9 cellular contexts compared by ENCODE assay signal in genomic region chr9:19665146-19665863, GRCh38.
DNase-seq lines count a peak whose midpoint lies in the region; ATAC-seq lines count a peak whose summit lies in the region.
"Had no signal": no experiment of that assay in that cellular context is flagged by ENCODE, and none has a peak within 500 bp of the region (broad histone marks: within the 10 kb centered on the region; RNA-seq: fewer than 3 reads in every experiment).

No MANE protein-coding gene starts in this region.

- H3K27me3 Mint-ChIP-seq in activated T-helper 1 cell treated with anti-CD3 and anti-CD28 coated beads, Interleukin-12 subunit alpha, Interleukin-12 subunit beta, Interleukin-2, Interleukin-4 antibody, amounts not matched to agents 30 ng/mL and 10 ng/mL and 1 ng/mL, durations not matched to agents 14 hours and 24 hours and 36 hours (ENCODE audit: insufficient read depth) = peaks cover 3% of the 10 kb centered on the region

- H3K4me1 Mint-ChIP-seq in activated T-helper 1 cell treated with anti-CD3 and anti-CD28 coated beads, Interleukin-12 subunit alpha, Interleukin-12 subunit beta, Interleukin-2, Interleukin-4 antibody, amounts not matched to agents 30 ng/mL and 10 ng/mL and 1 ng/mL, durations not matched to agents 14 hours and 24 hours and 36 hours (ENCODE audit: low read depth) = peaks cover 10% of the 10 kb centered on the region

- intact Hi-C loops in activated T-helper 1 cell treated with anti-CD3 and anti-CD28 coated beads, Interleukin-12 subunit alpha, Interleukin-12 subunit beta, Interleukin-2, Interleukin-4 antibody, amounts not matched to agents 30 ng/mL and 10 ng/mL and 1 ng/mL, durations not matched to agents 14 hours and 24 hours and 36 hours (cut with micrococcal nuclease) = loop anchor here (10.0 kb wide), 1 partner anchor 171 kb away; no protein-coding TSS in a partner anchor

- ATAC-seq in GM18867 (IDR thresholded peaks at IDR 0.05; ENCODE audit: unreplicated experiment) (peak; percentile 100), GM21360 (IDR thresholded peaks at IDR 0.05; ENCODE audit: unreplicated experiment) (peak; percentile 97), HG03060 (IDR thresholded peaks at IDR 0.05; ENCODE audit: low read depth, unreplicated experiment) (peak; percentile 100)

- no peaks in the 10 kb centered on the region for H3K9me3 Mint-ChIP-seq in activated T-helper 1 cell treated with anti-CD3 and anti-CD28 coated beads, Interleukin-12 subunit alpha, Interleukin-12 subunit beta, Interleukin-2, Interleukin-4 antibody, amounts not matched to agents 30 ng/mL and 10 ng/mL and 1 ng/mL, durations not matched to agents 14 hours and 24 hours and 36 hours

- DNase-seq in activated T-helper 1 cell treated with anti-CD3 and anti-CD28 coated beads, Interleukin-12 subunit alpha, Interleukin-12 subunit beta, Interleukin-2, Interleukin-4 antibody, amounts not matched to agents 30 ng/mL and 10 ng/mL and 1 ng/mL, durations not matched to agents 14 hours and 24 hours and 36 hours (ENCODE audit: low spot score) = peak; percentile 2
- DNase-seq in activated gamma-delta T cell (lab: John Stamatoyannopoulos, UW) (no peak), NCI-H1105 treated with DMSO at 0.1 percent for 48 hours (lab: John Stamatoyannopoulos, UW) (no peak), NCI-H1436 treated with DMSO at 0.1 percent for 48 hours (lab: John Stamatoyannopoulos, UW) (no peak)
- DNase-seq: NCI-H226 had no signal

- no peak overlapping the region for H3K4me3 Mint-ChIP-seq in activated T-helper 1 cell treated with anti-CD3 and anti-CD28 coated beads, Interleukin-12 subunit alpha, Interleukin-12 subunit beta, Interleukin-2, Interleukin-4 antibody, amounts not matched to agents 30 ng/mL and 10 ng/mL and 1 ng/mL, durations not matched to agents 14 hours and 24 hours and 36 hours
- H3K4me3 Mint-ChIP-seq: activated naive CD8-positive, alpha-beta T cell had no signal

- H3K27ac Mint-ChIP-seq in activated T-helper 1 cell treated with anti-CD3 and anti-CD28 coated beads, Interleukin-12 subunit alpha, Interleukin-12 subunit beta, Interleukin-2, Interleukin-4 antibody, amounts not matched to agents 30 ng/mL and 10 ng/mL and 1 ng/mL, durations not matched to agents 14 hours and 24 hours and 36 hours = peak overlapping the region; percentile 27
- H3K27ac Mint-ChIP-seq: activated naive CD8-positive, alpha-beta T cell had no signal

- H3K36me3 Mint-ChIP-seq in activated T-helper 1 cell treated with anti-CD3 and anti-CD28 coated beads, Interleukin-12 subunit alpha, Interleukin-12 subunit beta, Interleukin-2, Interleukin-4 antibody, amounts not matched to agents 30 ng/mL and 10 ng/mL and 1 ng/mL, durations not matched to agents 14 hours and 24 hours and 36 hours (ENCODE audit: low read depth) = no peaks in the 10 kb centered on the region
- H3K36me3 Mint-ChIP-seq: activated naive CD8-positive, alpha-beta T cell had no signal
